In the genomic region with DNA sequence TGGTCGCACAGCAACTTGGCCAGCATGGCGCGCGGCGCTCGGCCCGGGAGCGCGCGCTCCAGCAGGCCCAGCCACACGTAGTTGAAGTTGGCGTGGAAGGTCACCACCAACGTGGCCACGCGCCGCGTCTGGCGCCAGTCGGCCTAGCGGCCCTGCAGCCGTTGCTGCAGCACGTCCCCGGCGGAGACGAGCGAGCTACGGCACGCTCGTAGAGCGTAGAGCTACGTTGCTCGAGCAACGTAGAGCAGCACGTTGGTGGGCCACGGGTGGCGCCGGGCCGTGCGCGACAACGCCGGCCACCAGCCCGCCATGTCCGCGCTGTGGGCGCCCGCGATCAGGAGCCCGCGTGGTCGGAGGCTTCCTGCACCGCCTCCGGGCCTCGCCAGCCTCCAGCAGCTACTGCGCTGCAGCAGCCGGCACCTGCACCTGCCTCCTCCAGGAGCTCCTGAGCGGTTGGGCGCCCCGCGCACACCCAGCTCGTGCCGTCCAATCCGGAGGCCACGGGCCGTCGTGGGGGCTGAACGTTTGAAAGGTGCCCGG, we compare ENCODE assay signal across 1 cellular context.
TF ChIP-seq lines count a peak whose summit lies in the region.

No MANE protein-coding gene starts in this region.

TF ChIP-seq in H1, 55 proteins besides CTCF, POLR2A, EP300 and RAD21:
- TF ChIP-seq POLR2AphosphoS5 (IDR thresholded peaks at IDR 0.05; ENCODE audit: low read depth, low read length) (no peak), KDM1A (IDR thresholded peaks at IDR 0.05; ENCODE audit: borderline replicate concordance, low read length) (no peak), RXRA (IDR thresholded peaks at IDR 0.05; ENCODE audit: insufficient read depth, low read depth, low read length) (no peak), ASH2L (IDR thresholded peaks at IDR 0.05; ENCODE audit: low read length) (no peak), CTBP2 (IDR thresholded peaks at IDR 0.05; ENCODE audit: borderline replicate concordance, insufficient read depth, insufficient read length, low read length) (no peak), POU5F1 (IDR thresholded peaks at IDR 0.05; ENCODE audit: low read depth, low read length) (no peak), BCL11A (IDR thresholded peaks at IDR 0.05; ENCODE audit: low read depth in 2 of 2, low read length in 2 of 2) (no peak), RBBP5 (IDR thresholded peaks at IDR 0.05; ENCODE audit: borderline replicate concordance, low read depth, low read length) (no peak), TAF1 (IDR thresholded peaks at IDR 0.05; ENCODE audit: low read depth, low read length) (no peak), TEAD4 (IDR thresholded peaks at IDR 0.05; ENCODE audit: low read depth, low read length) (no peak), BRCA1 (IDR thresholded peaks at IDR 0.05; ENCODE audit: low read depth, low read length) (no peak), SP4 (IDR thresholded peaks at IDR 0.05; ENCODE audit: low read length) (no peak), ZNF274 (IDR thresholded peaks at IDR 0.05; ENCODE audit: borderline replicate concordance, extremely low read depth, low read length) (no peak), JUN (IDR thresholded peaks at IDR 0.05; ENCODE audit: low read depth, low read length) (no peak), HDAC6 (IDR thresholded peaks at IDR 0.05; ENCODE audit: low read depth, low read length) (no peak), SIX5 (IDR thresholded peaks at IDR 0.05; ENCODE audit: low read depth, low read length) (no peak), TBP (IDR thresholded peaks at IDR 0.05; ENCODE audit: low read depth, low read length) (no peak), ATF2 (IDR thresholded peaks at IDR 0.05; ENCODE audit: low read length) (no peak)
- TF ChIP-seq, protein P1, sequence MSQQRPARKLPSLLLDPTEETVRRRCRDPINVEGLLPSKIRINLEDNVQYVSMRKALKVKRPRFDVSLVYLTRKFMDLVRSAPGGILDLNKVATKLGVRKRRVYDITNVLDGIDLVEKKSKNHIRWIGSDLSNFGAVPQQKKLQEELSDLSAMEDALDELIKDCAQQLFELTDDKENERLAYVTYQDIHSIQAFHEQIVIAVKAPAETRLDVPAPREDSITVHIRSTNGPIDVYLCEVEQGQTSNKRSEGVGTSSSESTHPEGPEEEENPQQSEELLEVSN (IDR thresholded peaks at IDR 0.05) = no peak
TF ChIP-seq in H1: peak in this region for 0.
